In the genomic region with DNA sequence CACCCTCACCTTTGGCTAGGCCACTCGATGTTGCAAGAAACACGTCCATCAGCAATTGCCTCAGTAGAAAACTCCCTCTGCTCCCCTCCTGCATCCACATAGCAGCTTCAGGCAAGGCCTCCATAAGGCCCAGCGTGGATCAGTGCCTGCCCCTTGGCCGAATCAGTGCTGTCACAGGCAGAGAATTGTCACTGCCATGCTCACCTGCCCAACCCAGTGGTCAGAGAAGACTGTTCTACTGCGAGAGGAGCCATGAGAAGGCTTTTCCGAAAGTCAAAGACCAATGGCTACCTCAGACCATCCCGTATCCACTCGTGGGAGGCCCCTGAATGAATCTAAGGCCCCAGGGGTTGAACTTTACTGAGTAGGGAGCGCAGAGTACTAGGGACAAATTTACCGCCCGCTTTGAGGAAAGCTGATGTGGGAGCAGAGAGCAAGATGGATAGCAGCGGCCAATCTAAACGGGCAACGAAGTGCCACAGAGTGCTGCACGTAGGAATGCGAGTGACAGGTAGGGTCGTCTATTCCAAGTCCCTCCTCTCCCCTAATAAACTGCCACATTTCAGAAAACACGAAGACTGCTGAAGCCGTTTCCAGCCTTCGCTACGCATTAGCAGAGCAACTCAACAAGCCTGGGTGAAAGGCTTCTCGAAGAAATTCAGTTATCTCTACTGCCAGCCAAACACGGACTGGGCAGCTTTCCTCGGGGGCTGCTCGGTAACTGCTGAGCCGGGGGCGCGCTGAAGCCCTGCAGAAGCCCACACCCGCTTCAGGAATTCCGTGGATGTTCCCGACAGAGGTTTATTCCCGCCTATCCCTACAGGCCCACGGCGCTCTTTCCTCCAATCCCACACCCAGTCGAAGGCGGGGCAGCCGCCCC, we compare ENCODE assay signal across 8 cellular contexts. TPM values are rescaled to one million over a fixed set of nuclear protein-coding genes. Genes with fewer than 3 reads are reported as not detected.
DNase-seq lines count a peak whose midpoint lies in the region; ATAC-seq, FAIRE-seq and TF ChIP-seq lines count a peak whose summit lies in the region.

No MANE protein-coding gene starts in this region.

- H3K27me3 ChIP-seq in GM23338 (ENCODE audit: insufficient read depth) = no peaks in the 10 kb centered on the region
- H3K27me3 ChIP-seq in NT2/D1 (ENCODE audit: insufficient read depth, insufficient read length) = no peaks in the 10 kb centered on the region
- H3K27me3 ChIP-seq in HepG2 (ENCODE audit: control insufficient read depth in 1 of 2, insufficient read depth in 2 of 2, low read length in 2 of 2) = no peaks in the 10 kb centered on the region; a peak in 1 of 5 replicates
- no peaks in the 10 kb centered on the region for H3K27me3 ChIP-seq in suprapubic skin

- CTCF ChIA-PET in HepG2 (lab: Yijun Ruan, JAX; ENCODE audit: low intra/inter-chr PET ratio, low total read pairs) = no interaction called here

- peak in 1 of 2 experiments; percentile 39; a peak in 2 of 4 replicates for TF ChIP-seq CTCF in GM23338 (conservative IDR thresholded peaks at IDR 0.05; ENCODE audit: low read depth in 2 of 2)
- no peak for TF ChIP-seq CTCF in choroid plexus epithelial cell (conservative IDR thresholded peaks at IDR 0.05; ENCODE audit: low read depth, low read length)
- TF ChIP-seq CTCF in HepG2 (CRISPR knock-in tag; IDR thresholded peaks at IDR 0.05) = no peak
- no peak for TF ChIP-seq CTCF in suprapubic skin (IDR thresholded peaks at IDR 0.05)

- peak overlapping the region; percentile 97 for H3K27ac Mint-ChIP-seq in GM23338

- FAIRE-seq in HepG2 (lab: Jason Lieb, UNC) = peak; percentile 12

- H3K9me3 ChIP-seq in NT2/D1 (ENCODE audit: insufficient read depth, low read length) (no peaks in the 10 kb centered on the region), HepG2 (ENCODE audit: low read length) (no peaks in the 10 kb centered on the region), suprapubic skin (no peaks in the 10 kb centered on the region)

- H3K36me3 Mint-ChIP-seq in GM23338 (ENCODE audit: low read depth) = peaks cover under 1% of the 10 kb centered on the region; the same call in 1 of the 3 replicates

- H3K9me3 Mint-ChIP-seq in GM23338 = no peaks in the 10 kb centered on the region

- H4K20me1 ChIP-seq in GM23338 (replicated peaks; ENCODE audit: insufficient read depth) (no peaks in the 10 kb centered on the region), HepG2 (ENCODE audit: insufficient read depth, low read length) (no peaks in the 10 kb centered on the region)

- peaks cover 16% of the 10 kb centered on the region for H3K4me1 Mint-ChIP-seq in GM23338

- TF ChIP-seq RAD21 in HepG2 (CRISPR knock-in tag; IDR thresholded peaks at IDR 0.05) = no peak

- TSS peak; percentile 87 for BruUV-seq in HepG2 (replicated peaks; lab: Mats Ljungman, UMichigan)

- peak overlapping the region; percentile 78 for H3K4me3 Mint-ChIP-seq in GM23338

- H3K4me3 ChIP-seq in GM23338 (peak overlapping the region; percentile 89), NT2/D1 (ENCODE audit: insufficient read length, low read depth) (peak overlapping the region; percentile 89), choroid plexus epithelial cell (ENCODE audit: low read depth, low read length) (peak overlapping the region; percentile 94), HepG2 (replicated peaks in 1 of 3; ENCODE audit: insufficient read depth in 1 of 3, low read depth in 2 of 3, low read length in 3 of 3) (peak overlapping the region; percentile 64 to 88 (median 69)), suprapubic skin (peak overlapping the region; percentile 95)

- TF ChIP-seq POLR2A in HepG2 (IDR thresholded peaks at IDR 0.05; ENCODE audit: insufficient read depth in 1 of 2, low read depth in 2 of 2, low read length in 2 of 2) (no peak), suprapubic skin (IDR thresholded peaks at IDR 0.05) (no peak)

- ATAC-seq in GM23338 = peak; percentile 52
- ATAC-seq in HepG2 = peak; percentile 77
- ATAC-seq in GM18858 (IDR thresholded peaks at IDR 0.05; ENCODE audit: unreplicated experiment) = no peak
- ATAC-seq in HG03045 (IDR thresholded peaks at IDR 0.05; ENCODE audit: unreplicated experiment) = no peak

- in situ Hi-C loops in HepG2 (cut with HindIII; ENCODE audit: extremely low pct_ligation_motif_present, low pct_unique_long_range_greater_than_20kb) = no loop called here

- H3K9me2 ChIP-seq in GM23338 (ENCODE audit: insufficient read depth) = no peaks in the 10 kb centered on the region

- H2AFZ ChIP-seq in GM23338 (peak overlapping the region; percentile 89), HepG2 (ENCODE audit: low read length) (peak overlapping the region; percentile 56)

- peak overlapping the region; percentile 95 for H3K9ac ChIP-seq in NT2/D1 (ENCODE audit: insufficient read length, low read depth)
- H3K9ac ChIP-seq in HepG2 (ENCODE audit: insufficient read depth, low read depth, low read length) = peak overlapping the region; percentile 62

- H3F3A ChIP-seq in GM23338 (replicated peaks; ENCODE audit: low read depth) = peaks cover 4% of the 10 kb centered on the region; the same call in 1 of the 2 replicates

- peak overlapping the region; percentile 95 for H3K4me2 ChIP-seq in GM23338
- H3K4me2 ChIP-seq in HepG2 (ENCODE audit: low read depth, low read length) = peak overlapping the region; percentile 99

- TF ChIP-seq EP300 in HepG2 (IDR thresholded peaks at IDR 0.05; ENCODE audit: low read depth in 2 of 2, low read length in 2 of 2) (no peak), HepG2 (CRISPR knock-in tag; IDR thresholded peaks at IDR 0.05; ENCODE audit: borderline replicate concordance) (no peak), suprapubic skin (IDR thresholded peaks at IDR 0.05) (no peak)

- peaks cover 2% of the 10 kb centered on the region for H3K27me3 Mint-ChIP-seq in GM23338 (ENCODE audit: insufficient read depth, low read depth, poor library complexity)

- H3K4me1 ChIP-seq in GM23338 (ENCODE audit: insufficient read depth) = peaks cover 15% of the 10 kb centered on the region
- H3K4me1 ChIP-seq in NT2/D1 (ENCODE audit: insufficient read depth, insufficient read length) = no peaks in the 10 kb centered on the region
- peaks cover 29% of the 10 kb centered on the region for H3K4me1 ChIP-seq in HepG2 (ENCODE audit: insufficient read depth, low read length)
- H3K4me1 ChIP-seq in suprapubic skin = peaks cover 30% of the 10 kb centered on the region

- 12% methylated on average over 18 of the region's 37 CpGs for WGBS in HepG2 (ENCODE audit: low lambda C conversion rate)
- WGBS in suprapubic skin = 28% methylated on average over 35 of the region's 37 CpGs

- peak overlapping the region; percentile 97 for H3K27ac ChIP-seq in GM23338 (ENCODE audit: low read depth)
- H3K27ac ChIP-seq in HepG2 (ENCODE audit: extremely low read length, insufficient read depth, low read length) = peak overlapping the region; percentile 74
- H3K27ac ChIP-seq in suprapubic skin = peak overlapping the region; percentile 98

- POLR2A ChIA-PET in HepG2 (lab: Yijun Ruan, JAX) = interaction anchor here (1.3 kb wide), 1 partner anchor 11 kb away, joined by 4 read pairs; no protein-coding TSS in a partner anchor

- DNase-seq in AG08396 (ENCODE audit: low spot score) = peak; percentile 76
- DNase-seq in GM23338 (ENCODE audit: low spot score) = peak; percentile 75
- no peak for DNase-seq in NT2/D1 (ENCODE audit: low read depth, low spot score)
- no peak for DNase-seq in choroid plexus epithelial cell (ENCODE audit: low read depth)
- DNase-seq in HepG2 (ENCODE audit: low spot score) = peak; percentile 66
- no peak for DNase-seq in suprapubic skin (ENCODE audit: low spot score in 2 of 2)

- H3K79me2 ChIP-seq in GM23338 (replicated peaks; ENCODE audit: insufficient read depth) = peaks cover 36% of the 10 kb centered on the region
- H3K79me2 ChIP-seq in HepG2 (ENCODE audit: insufficient read depth, low read length) = peaks cover 37% of the 10 kb centered on the region

- no peaks in the 10 kb centered on the region for H3K36me3 ChIP-seq in GM23338 (ENCODE audit: insufficient read depth)
- H3K36me3 ChIP-seq in NT2/D1 (ENCODE audit: insufficient read depth, insufficient read length, low read length) = peaks cover 8% of the 10 kb centered on the region
- H3K36me3 ChIP-seq in HepG2 (replicated peaks in 1 of 2; ENCODE audit: control insufficient read depth in 1 of 2, insufficient read depth in 2 of 2, low read length in 2 of 2) = no peaks in the 10 kb centered on the region; a peak in 1 of 5 replicates
- peaks cover 8% of the 10 kb centered on the region for H3K36me3 ChIP-seq in suprapubic skin

- intact Hi-C loops in HepG2 (cut with micrococcal nuclease; ENCODE audit: unreplicated experiment) = no loop called here

TF ChIP-seq in GM23338, 12 proteins besides CTCF, POLR2A, EP300 and RAD21 (continues in another document):
- TF ChIP-seq ZNF331 (CRISPR knock-in tag; IDR thresholded peaks at IDR 0.05; ENCODE audit: low read depth) = no peak
- no peak for TF ChIP-seq NANOG (IDR thresholded peaks at IDR 0.05; ENCODE audit: borderline replicate concordance)

RNA-seq across cellular contexts. Expression of a gene that starts 1.0 kb away (rescaled TPM):
- 64.9 and 80.9 TPM in 2 replicates for total RNA-seq in GM23338 (2014; rRNA removed; shearing (Covaris generic))
- polyA plus RNA-seq in GM23338 (2016; fragmentation: Nextera tagmentation; extraction: Ambion mirVana) = 102 and 103 TPM in 2 replicates
- 33.1 and 39.9 TPM in 2 replicates for total RNA-seq in HepG2 (2016; rRNA removed; fragmentation: Illumina TruSeq; extraction: Trizol)
- 9.4 and 10.0 TPM in 2 replicates for total RNA-seq in HepG2 (2016; cell fraction: cytosol; rRNA removed; fragmentation: Illumina TruSeq; extraction: Trizol; ENCODE audit: low read depth)
- 30.2 and 34.3 TPM in 2 replicates for total RNA-seq in HepG2 (2016; cell fraction: insoluble cytoplasmic fraction; rRNA removed; fragmentation: Illumina TruSeq; extraction: Trizol)
- 30.2 and 31.0 TPM in 2 replicates for total RNA-seq in HepG2 (2016; cell fraction: membrane; rRNA removed; fragmentation: Illumina TruSeq; extraction: Trizol)
- total RNA-seq in HepG2 (2016; cell fraction: nucleus; rRNA removed; fragmentation: Illumina TruSeq; extraction: Trizol) = 13.8 and 14.2 TPM in 2 replicates
- polyA plus RNA-seq in HepG2 (2011; rRNA removed) = 23.6 and 24.5 TPM in 2 replicates
- polyA plus RNA-seq in HepG2 (2011; cell fraction: cytosol; rRNA removed) = 29.3 and 33.5 TPM in 2 replicates
- polyA plus RNA-seq in HepG2 (2011; cell fraction: nucleus; rRNA removed) = 13.3 and 15.1 TPM in 2 replicates
- 26.8 and 27.1 TPM in 2 replicates for polyA plus RNA-seq in HepG2 (2012)
- polyA plus RNA-seq in HepG2 (2016; cell fraction: cytosol; fragmentation: Illumina TruSeq; extraction: Trizol; ENCODE audit: low read depth) = 7.0 and 8.2 TPM in 2 replicates
- 32.1 and 36.3 TPM in 2 replicates for polyA plus RNA-seq in HepG2 (2016; cell fraction: insoluble cytoplasmic fraction; fragmentation: Illumina TruSeq; extraction: Trizol; ENCODE audit: low read depth)
- 22.0 and 22.5 TPM in 2 replicates for polyA plus RNA-seq in HepG2 (2016; cell fraction: membrane; fragmentation: Illumina TruSeq; extraction: Trizol; ENCODE audit: low read depth)
- polyA plus RNA-seq in HepG2 (2016; cell fraction: nucleus; fragmentation: Illumina TruSeq; extraction: Trizol; ENCODE audit: insufficient read depth, low read depth) = 18.9 and 19.8 TPM in 2 replicates
- polyA minus RNA-seq in HepG2 (2011; rRNA and poly(A)+ RNA removed; ENCODE audit: low replicate concordance) = 27.4 and 36.7 TPM in 2 replicates
- polyA minus RNA-seq in HepG2 (2011; cell fraction: cytosol; rRNA and poly(A)+ RNA removed) = 18.6 and 19.0 TPM in 2 replicates
- 17.0 and 17.4 TPM in 2 replicates for polyA minus RNA-seq in HepG2 (2011; cell fraction: nucleus; rRNA and poly(A)+ RNA removed)
- total RNA-seq in suprapubic skin = 100 to 1,000 TPM; 168 to 213 (median 178) TPM

Comparison
In these comparisons a context has a peak if more than half of its experiments do, and no peak if none do; other contexts are left out.
1. DNase-seq: peak in AG08396 (single experiment), GM23338 (single experiment) and HepG2 (single experiment); none in NT2/D1 (single experiment), choroid plexus epithelial cell (single experiment) and suprapubic skin (0 of 2).
2. ATAC-seq: peak in GM23338 (single experiment) and HepG2 (single experiment); none in GM18858 (single experiment) and HG03045 (single experiment).
3. Peak in every context shown above with its lines, with median percentiles within 50 percentile points of each other: H3K27ac ChIP-seq and H3K4me3 ChIP-seq.